1 cellular context compared by ENCODE assay signal in the genomic region with DNA sequence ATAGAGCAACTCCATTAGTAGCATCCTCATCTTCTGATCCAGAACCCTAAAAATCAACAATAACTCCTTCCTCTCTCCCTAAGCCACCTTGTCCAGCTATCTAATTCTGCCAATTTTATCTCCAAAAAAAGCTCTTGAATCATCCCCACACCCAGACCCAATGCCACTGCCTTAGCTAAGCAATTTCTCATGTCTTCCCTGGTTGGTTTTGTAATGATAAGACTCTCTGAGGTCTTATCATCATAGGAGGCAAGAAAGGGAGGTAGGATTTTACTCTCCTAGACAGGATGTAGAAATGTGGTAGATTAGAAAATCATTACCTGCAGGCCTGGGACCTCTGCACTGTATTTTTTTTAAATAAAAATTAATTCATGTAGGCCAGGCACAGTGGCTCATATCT.
TF ChIP-seq lines count a peak whose summit lies in the region.

No MANE protein-coding gene starts in this region.

TF ChIP-seq in K562, 482 proteins besides CTCF, POLR2A, EP300 and RAD21 (continued from another document and continues in another):
- TF ChIP-seq, protein P1, sequence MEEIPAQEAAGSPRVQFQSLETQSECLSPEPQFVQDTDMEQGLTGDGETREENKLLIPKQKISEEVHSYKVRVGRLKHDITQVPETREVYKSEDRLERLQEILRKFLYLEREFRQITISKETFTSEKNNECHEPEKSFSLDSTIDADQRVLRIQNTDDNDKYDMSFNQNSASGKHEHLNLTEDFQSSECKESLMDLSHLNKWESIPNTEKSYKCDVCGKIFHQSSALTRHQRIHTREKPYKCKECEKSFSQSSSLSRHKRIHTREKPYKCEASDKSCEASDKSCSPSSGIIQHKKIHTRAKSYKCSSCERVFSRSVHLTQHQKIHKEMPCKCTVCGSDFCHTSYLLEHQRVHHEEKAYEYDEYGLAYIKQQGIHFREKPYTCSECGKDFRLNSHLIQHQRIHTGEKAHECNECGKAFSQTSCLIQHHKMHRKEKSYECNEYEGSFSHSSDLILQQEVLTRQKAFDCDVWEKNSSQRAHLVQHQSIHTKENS (CRISPR knock-in tag; IDR thresholded peaks at IDR 0.05): no peak
- TF ChIP-seq POLR3A (IDR thresholded peaks at IDR 0.05; ENCODE audit: borderline replicate concordance, extremely low read depth, insufficient read depth, insufficient read length) (no peak), ZNF175 (CRISPR knock-in tag; IDR thresholded peaks at IDR 0.05; ENCODE audit: low read depth) (no peak), NCOA1 (IDR thresholded peaks at IDR 0.05; ENCODE audit: low read depth) (no peak), DACH1 (IDR thresholded peaks at IDR 0.05; ENCODE audit: partially characterized antibody) (no peak), TAL1 (IDR thresholded peaks at IDR 0.05) (peak; percentile 69; the same call in 1 of the 2 replicates), NFE2L1 (tag; IDR thresholded peaks at IDR 0.05; ENCODE audit: borderline replicate concordance, low read depth) (no peak), RCOR1 (IDR thresholded peaks at IDR 0.05; ENCODE audit: borderline replicate concordance in 1 of 2, low read depth in 2 of 2, low read length in 2 of 2) (peak in 1 of 2 experiments; percentile 77; a peak in 1 of 4 replicates), ELF2 (CRISPR knock-in tag; IDR thresholded peaks at IDR 0.05) (no peak), CEBPG (CRISPR knock-in tag; IDR thresholded peaks at IDR 0.05) (no peak), CEBPG (tag; conservative IDR thresholded peaks at IDR 0.05 in 1 of 2, IDR thresholded peaks at IDR 0.05 in 1 of 2) (no peak), FOXM1 (IDR thresholded peaks at IDR 0.05; ENCODE audit: low read depth) (peak; percentile 46; the same call in 1 of the 2 replicates), FOXM1 (CRISPR knock-in tag; IDR thresholded peaks at IDR 0.05; ENCODE audit: low read depth) (no peak), FOXP1 (CRISPR knock-in tag; IDR thresholded peaks at IDR 0.05) (no peak), PHB (CRISPR knock-in tag; IDR thresholded peaks at IDR 0.05) (no peak), RFX7 (CRISPR knock-in tag; IDR thresholded peaks at IDR 0.05) (no peak), KAT8 (IDR thresholded peaks at IDR 0.05; ENCODE audit: low read depth) (no peak), MEIS2 (IDR thresholded peaks at IDR 0.05; ENCODE audit: partially characterized antibody) (peak; percentile 60), RNF2 (IDR thresholded peaks at IDR 0.05) (no peak), ZNF584 (CRISPR knock-in tag; IDR thresholded peaks at IDR 0.05; ENCODE audit: low read depth) (no peak), ZNF316 (IDR thresholded peaks at IDR 0.05) (peak; percentile 57; the same call in 1 of the 2 replicates), FOS (IDR thresholded peaks at IDR 0.05; ENCODE audit: extremely low read depth, insufficient read length) (no peak), SMARCE1 (IDR thresholded peaks at IDR 0.05) (no peak), PHB2 (IDR thresholded peaks at IDR 0.05; ENCODE audit: low read depth) (peak; percentile 10; the same call in 1 of the 2 replicates), SUPT5H (IDR thresholded peaks at IDR 0.05) (no peak), NR3C1 (CRISPR knock-in tag; IDR thresholded peaks at IDR 0.05) (no peak), KDM1A (IDR thresholded peaks at IDR 0.05) (peak; percentile 25 to 34; a peak in 1 of 4 replicates), ZBTB17 (CRISPR knock-in tag; IDR thresholded peaks at IDR 0.05) (no peak), ZNF133 (CRISPR knock-in tag; IDR thresholded peaks at IDR 0.05) (no peak), SNIP1 (IDR thresholded peaks at IDR 0.05; ENCODE audit: low read depth) (no peak)
- TF ChIP-seq, protein P2, sequence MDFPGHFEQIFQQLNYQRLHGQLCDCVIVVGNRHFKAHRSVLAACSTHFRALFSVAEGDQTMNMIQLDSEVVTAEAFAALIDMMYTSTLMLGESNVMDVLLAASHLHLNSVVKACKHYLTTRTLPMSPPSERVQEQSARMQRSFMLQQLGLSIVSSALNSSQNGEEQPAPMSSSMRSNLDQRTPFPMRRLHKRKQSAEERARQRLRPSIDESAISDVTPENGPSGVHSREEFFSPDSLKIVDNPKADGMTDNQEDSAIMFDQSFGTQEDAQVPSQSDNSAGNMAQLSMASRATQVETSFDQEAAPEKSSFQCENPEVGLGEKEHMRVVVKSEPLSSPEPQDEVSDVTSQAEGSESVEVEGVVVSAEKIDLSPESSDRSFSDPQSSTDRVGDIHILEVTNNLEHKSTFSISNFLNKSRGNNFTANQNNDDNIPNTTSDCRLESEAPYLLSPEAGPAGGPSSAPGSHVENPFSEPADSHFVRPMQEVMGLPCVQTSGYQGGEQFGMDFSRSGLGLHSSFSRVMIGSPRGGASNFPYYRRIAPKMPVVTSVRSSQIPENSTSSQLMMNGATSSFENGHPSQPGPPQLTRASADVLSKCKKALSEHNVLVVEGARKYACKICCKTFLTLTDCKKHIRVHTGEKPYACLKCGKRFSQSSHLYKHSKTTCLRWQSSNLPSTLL (IDR thresholded peaks at IDR 0.05): no peak
- TF ChIP-seq, protein P3, sequence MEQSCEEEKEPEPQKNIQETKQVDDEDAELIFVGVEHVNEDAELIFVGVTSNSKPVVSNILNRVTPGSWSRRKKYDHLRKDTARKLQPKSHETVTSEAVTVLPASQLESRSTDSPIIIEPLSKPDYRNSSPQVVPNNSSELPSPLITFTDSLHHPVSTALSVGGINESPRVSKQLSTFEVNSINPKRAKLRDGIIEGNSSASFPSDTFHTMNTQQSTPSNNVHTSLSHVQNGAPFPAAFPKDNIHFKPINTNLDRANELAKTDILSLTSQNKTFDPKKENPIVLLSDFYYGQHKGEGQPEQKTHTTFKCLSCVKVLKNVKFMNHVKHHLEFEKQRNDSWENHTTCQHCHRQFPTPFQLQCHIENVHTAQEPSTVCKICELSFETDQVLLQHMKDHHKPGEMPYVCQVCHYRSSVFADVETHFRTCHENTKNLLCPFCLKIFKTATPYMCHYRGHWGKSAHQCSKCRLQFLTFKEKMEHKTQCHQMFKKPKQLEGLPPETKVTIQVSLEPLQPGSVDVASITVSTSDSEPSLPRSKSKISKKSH (CRISPR knock-in tag; IDR thresholded peaks at IDR 0.05): no peak
- TF ChIP-seq, protein P4, sequence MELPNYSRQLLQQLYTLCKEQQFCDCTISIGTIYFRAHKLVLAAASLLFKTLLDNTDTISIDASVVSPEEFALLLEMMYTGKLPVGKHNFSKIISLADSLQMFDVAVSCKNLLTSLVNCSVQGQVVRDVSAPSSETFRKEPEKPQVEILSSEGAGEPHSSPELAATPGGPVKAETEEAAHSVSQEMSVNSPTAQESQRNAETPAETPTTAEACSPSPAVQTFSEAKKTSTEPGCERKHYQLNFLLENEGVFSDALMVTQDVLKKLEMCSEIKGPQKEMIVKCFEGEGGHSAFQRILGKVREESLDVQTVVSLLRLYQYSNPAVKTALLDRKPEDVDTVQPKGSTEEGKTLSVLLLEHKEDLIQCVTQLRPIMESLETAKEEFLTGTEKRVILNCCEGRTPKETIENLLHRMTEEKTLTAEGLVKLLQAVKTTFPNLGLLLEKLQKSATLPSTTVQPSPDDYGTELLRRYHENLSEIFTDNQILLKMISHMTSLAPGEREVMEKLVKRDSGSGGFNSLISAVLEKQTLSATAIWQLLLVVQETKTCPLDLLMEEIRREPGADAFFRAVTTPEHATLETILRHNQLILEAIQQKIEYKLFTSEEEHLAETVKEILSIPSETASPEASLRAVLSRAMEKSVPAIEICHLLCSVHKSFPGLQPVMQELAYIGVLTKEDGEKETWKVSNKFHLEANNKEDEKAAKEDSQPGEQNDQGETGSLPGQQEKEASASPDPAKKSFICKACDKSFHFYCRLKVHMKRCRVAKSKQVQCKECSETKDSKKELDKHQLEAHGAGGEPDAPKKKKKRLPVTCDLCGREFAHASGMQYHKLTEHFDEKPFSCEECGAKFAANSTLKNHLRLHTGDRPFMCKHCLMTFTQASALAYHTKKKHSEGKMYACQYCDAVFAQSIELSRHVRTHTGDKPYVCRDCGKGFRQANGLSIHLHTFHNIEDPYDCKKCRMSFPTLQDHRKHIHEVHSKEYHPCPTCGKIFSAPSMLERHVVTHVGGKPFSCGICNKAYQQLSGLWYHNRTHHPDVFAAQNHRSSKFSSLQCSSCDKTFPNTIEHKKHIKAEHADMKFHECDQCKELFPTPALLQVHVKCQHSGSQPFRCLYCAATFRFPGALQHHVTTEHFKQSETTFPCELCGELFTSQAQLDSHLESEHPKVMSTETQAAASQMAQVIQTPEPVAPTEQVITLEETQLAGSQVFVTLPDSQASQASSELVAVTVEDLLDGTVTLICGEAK (IDR thresholded peaks at IDR 0.05): no peak
- TF ChIP-seq, protein P4 (CRISPR knock-in tag; IDR thresholded peaks at IDR 0.05): no peak
- TF ChIP-seq, protein P5, sequence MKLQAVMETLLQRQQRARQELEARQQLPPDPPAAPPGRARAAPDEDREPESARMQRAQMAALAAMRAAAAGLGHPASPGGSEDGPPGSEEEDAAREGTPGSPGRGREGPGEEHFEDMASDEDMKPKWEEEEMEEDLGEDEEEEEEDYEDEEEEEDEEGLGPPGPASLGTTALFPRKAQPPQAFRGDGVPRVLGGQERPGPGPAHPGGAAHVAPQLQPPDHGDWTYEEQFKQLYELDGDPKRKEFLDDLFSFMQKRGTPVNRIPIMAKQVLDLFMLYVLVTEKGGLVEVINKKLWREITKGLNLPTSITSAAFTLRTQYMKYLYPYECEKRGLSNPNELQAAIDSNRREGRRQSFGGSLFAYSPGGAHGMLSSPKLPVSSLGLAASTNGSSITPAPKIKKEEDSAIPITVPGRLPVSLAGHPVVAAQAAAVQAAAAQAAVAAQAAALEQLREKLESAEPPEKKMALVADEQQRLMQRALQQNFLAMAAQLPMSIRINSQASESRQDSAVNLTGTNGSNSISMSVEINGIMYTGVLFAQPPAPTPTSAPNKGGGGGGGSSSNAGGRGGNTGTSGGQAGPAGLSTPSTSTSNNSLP (IDR thresholded peaks at IDR 0.05; ENCODE audit: borderline replicate concordance, low read depth, low read length): peak; percentile 68
- TF ChIP-seq, protein P6, sequence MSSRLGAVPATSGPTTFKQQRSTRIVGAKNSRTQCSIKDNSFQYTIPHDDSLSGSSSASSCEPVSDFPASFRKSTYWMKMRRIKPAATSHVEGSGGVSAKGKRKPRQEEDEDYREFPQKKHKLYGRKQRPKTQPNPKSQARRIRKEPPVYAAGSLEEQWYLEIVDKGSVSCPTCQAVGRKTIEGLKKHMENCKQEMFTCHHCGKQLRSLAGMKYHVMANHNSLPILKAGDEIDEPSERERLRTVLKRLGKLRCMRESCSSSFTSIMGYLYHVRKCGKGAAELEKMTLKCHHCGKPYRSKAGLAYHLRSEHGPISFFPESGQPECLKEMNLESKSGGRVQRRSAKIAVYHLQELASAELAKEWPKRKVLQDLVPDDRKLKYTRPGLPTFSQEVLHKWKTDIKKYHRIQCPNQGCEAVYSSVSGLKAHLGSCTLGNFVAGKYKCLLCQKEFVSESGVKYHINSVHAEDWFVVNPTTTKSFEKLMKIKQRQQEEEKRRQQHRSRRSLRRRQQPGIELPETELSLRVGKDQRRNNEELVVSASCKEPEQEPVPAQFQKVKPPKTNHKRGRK (tag; IDR thresholded peaks at IDR 0.05): no peak
- TF ChIP-seq, protein P7, sequence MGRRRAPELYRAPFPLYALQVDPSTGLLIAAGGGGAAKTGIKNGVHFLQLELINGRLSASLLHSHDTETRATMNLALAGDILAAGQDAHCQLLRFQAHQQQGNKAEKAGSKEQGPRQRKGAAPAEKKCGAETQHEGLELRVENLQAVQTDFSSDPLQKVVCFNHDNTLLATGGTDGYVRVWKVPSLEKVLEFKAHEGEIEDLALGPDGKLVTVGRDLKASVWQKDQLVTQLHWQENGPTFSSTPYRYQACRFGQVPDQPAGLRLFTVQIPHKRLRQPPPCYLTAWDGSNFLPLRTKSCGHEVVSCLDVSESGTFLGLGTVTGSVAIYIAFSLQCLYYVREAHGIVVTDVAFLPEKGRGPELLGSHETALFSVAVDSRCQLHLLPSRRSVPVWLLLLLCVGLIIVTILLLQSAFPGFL (CRISPR knock-in tag; IDR thresholded peaks at IDR 0.05): no peak
- TF ChIP-seq, protein P8, sequence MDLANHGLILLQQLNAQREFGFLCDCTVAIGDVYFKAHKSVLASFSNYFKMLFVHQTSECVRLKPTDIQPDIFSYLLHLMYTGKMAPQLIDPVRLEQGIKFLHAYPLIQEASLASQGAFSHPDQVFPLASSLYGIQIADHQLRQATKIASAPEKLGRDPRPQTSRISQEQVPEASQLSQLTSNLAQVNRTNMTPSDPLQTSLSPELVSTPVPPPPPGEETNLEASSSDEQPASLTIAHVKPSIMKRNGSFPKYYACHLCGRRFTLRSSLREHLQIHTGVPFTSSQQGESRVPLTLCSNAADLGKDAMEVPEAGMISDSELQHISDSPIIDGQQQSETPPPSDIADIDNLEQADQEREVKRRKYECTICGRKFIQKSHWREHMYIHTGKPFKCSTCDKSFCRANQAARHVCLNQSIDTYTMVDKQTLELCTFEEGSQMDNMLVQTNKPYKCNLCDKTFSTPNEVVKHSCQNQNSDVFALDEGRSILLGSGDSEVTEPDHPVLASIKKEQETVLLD (IDR thresholded peaks at IDR 0.05): peak; percentile 47; the same call in 1 of the 2 replicates
- TF ChIP-seq, protein P9, sequence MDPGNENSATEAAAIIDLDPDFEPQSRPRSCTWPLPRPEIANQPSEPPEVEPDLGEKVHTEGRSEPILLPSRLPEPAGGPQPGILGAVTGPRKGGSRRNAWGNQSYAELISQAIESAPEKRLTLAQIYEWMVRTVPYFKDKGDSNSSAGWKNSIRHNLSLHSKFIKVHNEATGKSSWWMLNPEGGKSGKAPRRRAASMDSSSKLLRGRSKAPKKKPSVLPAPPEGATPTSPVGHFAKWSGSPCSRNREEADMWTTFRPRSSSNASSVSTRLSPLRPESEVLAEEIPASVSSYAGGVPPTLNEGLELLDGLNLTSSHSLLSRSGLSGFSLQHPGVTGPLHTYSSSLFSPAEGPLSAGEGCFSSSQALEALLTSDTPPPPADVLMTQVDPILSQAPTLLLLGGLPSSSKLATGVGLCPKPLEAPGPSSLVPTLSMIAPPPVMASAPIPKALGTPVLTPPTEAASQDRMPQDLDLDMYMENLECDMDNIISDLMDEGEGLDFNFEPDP (CRISPR knock-in tag; IDR thresholded peaks at IDR 0.05): no peak
